ENCODE assay signal across 24 cellular contexts in the genomic region with DNA sequence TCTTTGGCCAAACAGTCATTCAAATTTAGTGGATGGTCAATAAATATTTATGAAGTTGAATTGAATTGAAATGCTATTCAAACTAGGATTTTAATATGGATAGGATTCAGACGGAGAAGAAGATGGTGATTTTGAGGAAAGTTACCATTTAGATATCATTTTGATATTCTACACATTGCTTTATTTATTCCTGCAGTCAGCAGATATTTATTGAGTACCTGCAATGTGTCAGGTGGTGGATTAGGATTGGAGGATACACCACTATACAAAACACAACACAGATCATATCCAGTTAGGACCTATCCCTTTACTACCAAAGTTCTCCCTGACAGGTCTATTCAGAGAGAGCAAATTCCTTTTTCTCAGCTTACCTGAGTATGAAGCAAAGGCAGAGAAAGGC.
"Had no signal": no experiment of that assay in that cellular context is flagged by ENCODE, and none has a peak within 500 bp of the region (broad histone marks: within the 10 kb centered on the region; RNA-seq: fewer than 3 reads in every experiment).

No MANE protein-coding gene starts in this region.

- H3K9ac ChIP-seq: SK-N-SH had no signal

- FAIRE-seq: HTR-8/SVneo, RCC 7860 had no signal

- H3K27ac ChIP-seq: HL-60 had no signal

- H3K9me3 ChIP-seq: SK-N-SH had no signal

- H3K4me2 ChIP-seq: SK-N-SH had no signal

- DNase-seq: KBM-7, MV-4-11, NCI-H1048, NCI-H1105 treated with DMSO at 0.1 percent for 48 hours, NCI-H1417 treated with DMSO at 0.1 percent for 48 hours, NCI-H146, NCI-H1694 treated with DMSO at 0.1 percent for 48 hours, NCI-H1930, NCI-H2081, NCI-H2107, NCI-H226, NCI-H446, NCI-H510A, NCI-H524 treated with DMSO at 0.1 percent for 48 hours, NCI-H69, NCI-H774, Right ventricle myocardium superior, RPMI8226, SIG-M5, SW 1271 had no signal
